1 cellular context compared by ENCODE assay signal in genomic region chr4:3701271-3702083, GRCh38.
TF ChIP-seq lines count a peak whose summit lies in the region.

No MANE protein-coding gene starts in this region.

TF ChIP-seq in H1, 55 proteins besides CTCF, POLR2A, EP300 and RAD21:
- TF ChIP-seq TCF12 (IDR thresholded peaks at IDR 0.05; ENCODE audit: low read depth, low read length), result no peak
- no peak for TF ChIP-seq BACH1 (IDR thresholded peaks at IDR 0.05; ENCODE audit: low read length)
- no peak for TF ChIP-seq GABPA (IDR thresholded peaks at IDR 0.05; ENCODE audit: borderline replicate concordance, insufficient read depth, low read length)
